In the genomic region with DNA sequence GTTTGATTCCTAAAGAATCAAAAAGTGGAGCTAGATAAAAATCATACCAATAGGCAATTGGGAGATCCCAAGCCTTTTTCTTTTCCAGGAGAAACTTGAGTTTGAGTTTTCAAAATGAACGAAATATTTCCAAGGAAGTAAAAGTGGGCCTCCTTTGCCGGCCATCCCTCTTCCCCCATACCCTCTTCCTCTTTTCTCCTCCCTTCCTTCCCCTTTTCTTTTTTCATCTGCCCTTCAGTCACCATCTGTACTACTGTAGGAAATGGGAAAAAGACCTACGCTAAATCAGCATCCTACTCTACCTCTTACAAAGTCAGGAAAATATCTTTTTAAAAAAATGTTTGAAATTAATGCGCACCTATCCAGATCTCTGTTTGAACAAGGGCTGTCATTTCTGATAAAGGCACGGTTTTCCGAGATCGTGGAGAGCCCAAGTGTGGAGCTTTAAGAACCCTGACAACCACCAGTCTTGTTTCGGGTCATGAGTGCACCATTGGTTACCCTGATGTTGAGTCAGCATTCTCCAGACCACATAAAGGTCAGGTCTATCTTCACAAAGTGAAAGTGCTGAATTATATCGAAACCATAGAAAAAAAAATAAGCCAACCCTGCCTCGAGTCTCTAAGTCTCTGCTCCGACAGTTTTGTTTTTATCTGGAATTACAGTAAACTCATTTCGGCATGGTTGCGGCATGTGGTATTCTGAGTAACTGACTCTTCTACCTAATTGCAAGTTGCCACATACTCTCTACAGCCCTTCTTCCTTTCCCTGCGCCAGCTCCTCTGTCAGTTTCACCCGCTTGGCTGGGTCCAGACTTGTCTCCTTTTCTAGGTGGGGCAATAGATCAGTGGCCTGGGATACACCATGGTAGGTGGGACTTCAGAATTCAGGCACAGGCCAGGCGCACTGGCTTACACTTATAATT, we compare ENCODE assay signal across 8 cellular contexts.
DNase-seq lines count a peak whose midpoint lies in the region; ATAC-seq and TF ChIP-seq lines count a peak whose summit lies in the region.

No MANE protein-coding gene starts in this region.

- H3K36me3 ChIP-seq in Caco-2 (ENCODE audit: control insufficient read depth, insufficient read depth, low read length), result no peaks in the 10 kb centered on the region
- H3K36me3 ChIP-seq in BE2C, result no peaks in the 10 kb centered on the region

- H3K27me3 ChIP-seq in Caco-2 (replicated peaks; ENCODE audit: control insufficient read depth, insufficient read depth, low read length) (no peaks in the 10 kb centered on the region), BE2C (no peaks in the 10 kb centered on the region)

- H3K4me1 ChIP-seq in Caco-2 (no peaks in the 10 kb centered on the region), BE2C (no peaks in the 10 kb centered on the region; the same call in 1 of the 2 replicates)

- peaks cover 37% of the 10 kb centered on the region for H3K4me1 Mint-ChIP-seq in central memory CD8-positive, alpha-beta T cell
- H3K4me1 Mint-ChIP-seq in Caco-2 (ENCODE audit: low read depth, unreplicated experiment), result no peaks in the 10 kb centered on the region

- BruUV-seq in Caco-2 (replicated peaks; lab: Mats Ljungman, UMichigan), result no TSS peak

- H3K27me3 Mint-ChIP-seq in central memory CD8-positive, alpha-beta T cell, result no peaks in the 10 kb centered on the region
- H3K27me3 Mint-ChIP-seq in Caco-2 (ENCODE audit: insufficient read depth, unreplicated experiment), result no peaks in the 10 kb centered on the region

- H3K9me3 ChIP-seq in Caco-2 (no peaks in the 10 kb centered on the region), BE2C (no peaks in the 10 kb centered on the region)

- H3K4me3 Mint-ChIP-seq in central memory CD8-positive, alpha-beta T cell, result peak overlapping the region; percentile 75
- no peak overlapping the region for H3K4me3 Mint-ChIP-seq in Caco-2 (ENCODE audit: unreplicated experiment)

- CTCF ChIA-PET in Caco-2 (lab: Charles Lee), result no interaction called here

- H3K4me3 ChIP-seq in Caco-2 (ENCODE audit: low read depth, low read length) (no peak overlapping the region), BE2C (ENCODE audit: low read depth, low read length) (no peak overlapping the region)

- intact Hi-C loops in Caco-2 (cut with micrococcal nuclease; ENCODE audit: unreplicated experiment), result no loop called here

- H3K9me3 Mint-ChIP-seq in central memory CD8-positive, alpha-beta T cell, result no peaks in the 10 kb centered on the region
- H3K9me3 Mint-ChIP-seq in Caco-2 (ENCODE audit: unreplicated experiment), result peaks cover 9% of the 10 kb centered on the region

- DNase-seq in OCI-M1 (lab: John Stamatoyannopoulos, UW) (peak; percentile 97), Caco-2 (no peak), NCI-H2107 treated with DMSO at 0.1 percent for 48 hours (lab: John Stamatoyannopoulos, UW; ENCODE audit: unreplicated experiment) (no peak), BE2C (no peak)
- DNase-seq in central memory CD8-positive, alpha-beta T cell (ENCODE audit: low spot score in 2 of 2), result peak in 1 of 2 donors; percentile 21
- DNase-seq in stimulated activated CD8-positive, alpha-beta memory T cell treated with anti-CD3 and anti-CD28 coated beads, Interleukin-15, amount 100 ng/mL, for 48 hours (ENCODE audit: low read depth in 2 of 2), result peak; percentile 16 to 46

- TF ChIP-seq CTCF in Caco-2 (IDR thresholded peaks at IDR 0.05; ENCODE audit: insufficient read depth in 1 of 2, low read depth in 1 of 2, low read length in 1 of 2, severe bottlenecking in 1 of 2, unreplicated experiment in 1 of 2) (no peak), BE2C (IDR thresholded peaks at IDR 0.05; ENCODE audit: low read depth, low read length) (no peak)

- peaks cover 2% of the 10 kb centered on the region for H3K36me3 Mint-ChIP-seq in central memory CD8-positive, alpha-beta T cell (ENCODE audit: insufficient read depth)
- H3K36me3 Mint-ChIP-seq in Caco-2 (ENCODE audit: insufficient read depth, unreplicated experiment), result peaks cover 4% of the 10 kb centered on the region

- POLR2A ChIA-PET in Caco-2 (lab: Charles Lee), result no interaction called here

- H3K27ac Mint-ChIP-seq in central memory CD8-positive, alpha-beta T cell (ENCODE audit: low read depth), result peak overlapping the region; percentile 96
- H3K27ac Mint-ChIP-seq in Caco-2 (ENCODE audit: unreplicated experiment), result no peak overlapping the region

- ATAC-seq in GM18868 (IDR thresholded peaks at IDR 0.05; ENCODE audit: unreplicated experiment) (peak; percentile 98), HG02852 (IDR thresholded peaks at IDR 0.05; ENCODE audit: unreplicated experiment) (peak; percentile 96)
- ATAC-seq in central memory CD8-positive, alpha-beta T cell (replicated peaks; ENCODE audit: extremely low read depth, poor library complexity, severe bottlenecking), result peak; percentile 89

Comparison
In these comparisons a context has a peak if more than half of its experiments do, and no peak if none do; other contexts are left out.
1. DNase-seq: peak in OCI-M1 (single experiment) and stimulated activated CD8-positive, alpha-beta memory T cell treated with anti-CD3 and anti-CD28 coated beads, Interleukin-15, amount 100 ng/mL, for 48 hours (2 of 2); none in Caco-2 (0 of 2), NCI-H2107 treated with DMSO at 0.1 percent for 48 hours (single experiment) and BE2C (single experiment).
2. Peak in every context shown above with its lines, with median percentiles within 50 percentile points of each other: ATAC-seq.